ENCODE assay signal across 20 cellular contexts in genomic region chr7:72015106-72015505, GRCh38.
A peak's percentile ranks its signal among the peaks of the same experiment; 100 is the strongest.
DNase-seq lines count a peak whose midpoint lies in the region; ATAC-seq, FAIRE-seq and TF ChIP-seq lines count a peak whose summit lies in the region.
"Had no signal": no experiment of that assay in that cellular context is flagged by ENCODE, and none has a peak within 500 bp of the region (broad histone marks: within the 10 kb centered on the region; RNA-seq: fewer than 3 reads in every experiment).

No MANE protein-coding gene starts in this region.

- intact Hi-C loops in HepG2 (cut with micrococcal nuclease; ENCODE audit: unreplicated experiment) (no loop called here), right lobe of liver (cut with DNase I) (no loop called here), Calu3 (cut with micrococcal nuclease; ENCODE audit: unreplicated experiment) (no loop called here), vagina (cut with DNase I) (no loop called here)

- H3K27ac ChIP-seq in HepG2 (ENCODE audit: extremely low read length, insufficient read depth, low read length), result no peak overlapping the region
- H3K27ac ChIP-seq in right lobe of liver, result no peak overlapping the region
- no peak overlapping the region for H3K27ac ChIP-seq in vagina
- H3K27ac ChIP-seq: A549, GM23248 had no signal

- 31% methylated on average over 4 of the region's 4 CpGs for WGBS in HepG2 (ENCODE audit: low lambda C conversion rate)
- 77% methylated on average over 3 of the region's 4 CpGs for WGBS in right lobe of liver (ENCODE audit: insufficient coverage, low coverage, low lambda C conversion rate, missing lambda C conversion rate)

- H4K20me1 ChIP-seq in HepG2 (ENCODE audit: insufficient read depth, low read length), result no peaks in the 10 kb centered on the region

- no peak for TF ChIP-seq EP300 in HepG2 (IDR thresholded peaks at IDR 0.05; ENCODE audit: low read depth in 2 of 2, low read length in 2 of 2)
- no peak for TF ChIP-seq EP300 in HepG2 (CRISPR knock-in tag; IDR thresholded peaks at IDR 0.05; ENCODE audit: borderline replicate concordance)

- BruUV-seq in HepG2 (replicated peaks; lab: Mats Ljungman, UMichigan) (no TSS peak), Calu3 (replicated peaks; lab: Mats Ljungman, UMichigan) (no TSS peak)

- no peak for TF ChIP-seq CTCF in HepG2 (CRISPR knock-in tag; IDR thresholded peaks at IDR 0.05)
- no peak for TF ChIP-seq CTCF in right lobe of liver (IDR thresholded peaks at IDR 0.05)
- no peak for TF ChIP-seq CTCF in Calu3 (IDR thresholded peaks at IDR 0.05; ENCODE audit: unreplicated experiment)
- TF ChIP-seq CTCF in vagina (IDR thresholded peaks at IDR 0.05), result no peak

- no peaks in the 10 kb centered on the region for H3K4me1 Mint-ChIP-seq in Calu3 (ENCODE audit: low read depth, unreplicated experiment)
- H3K4me1 Mint-ChIP-seq: CD4-positive, alpha-beta memory T cell had no signal

- no peaks in the 10 kb centered on the region for H3K36me3 Mint-ChIP-seq in Calu3 (ENCODE audit: insufficient read depth, unreplicated experiment)
- H3K36me3 Mint-ChIP-seq: CD4-positive, alpha-beta memory T cell had no signal

- no peaks in the 10 kb centered on the region for H3K4me1 ChIP-seq in HepG2 (ENCODE audit: insufficient read depth, low read length)
- H3K4me1 ChIP-seq in right lobe of liver, result no peaks in the 10 kb centered on the region
- no peaks in the 10 kb centered on the region for H3K4me1 ChIP-seq in vagina
- H3K4me1 ChIP-seq: A549 had no signal

- TF ChIP-seq POLR2A in HepG2 (IDR thresholded peaks at IDR 0.05; ENCODE audit: insufficient read depth in 1 of 2, low read depth in 2 of 2, low read length in 2 of 2), result no peak
- no peak for TF ChIP-seq POLR2A in right lobe of liver (IDR thresholded peaks at IDR 0.05)
- TF ChIP-seq POLR2A in vagina (IDR thresholded peaks at IDR 0.05), result no peak

- H3K27me3 ChIP-seq in HepG2 (ENCODE audit: control insufficient read depth in 1 of 2, insufficient read depth in 2 of 2, low read length in 2 of 2) (no peaks in the 10 kb centered on the region), right lobe of liver (no peaks in the 10 kb centered on the region), vagina (no peaks in the 10 kb centered on the region)

- no peak for TF ChIP-seq RAD21 in HepG2 (CRISPR knock-in tag; IDR thresholded peaks at IDR 0.05)

- H3K79me2 ChIP-seq in HepG2 (ENCODE audit: insufficient read depth, low read length), result no peaks in the 10 kb centered on the region

- H3K27me3 Mint-ChIP-seq in Calu3 (ENCODE audit: unreplicated experiment), result no peaks in the 10 kb centered on the region
- H3K27me3 Mint-ChIP-seq: CD4-positive, alpha-beta memory T cell had no signal

- ATAC-seq in HepG2 (no peak), right lobe of liver (no peak)
- ATAC-seq: A549, GM12878 had no signal

- no peak overlapping the region for H3K4me3 Mint-ChIP-seq in Calu3 (ENCODE audit: low read depth, unreplicated experiment)
- H3K4me3 Mint-ChIP-seq: CD4-positive, alpha-beta memory T cell had no signal

- H3K36me3 ChIP-seq in HepG2 (replicated peaks in 1 of 2; ENCODE audit: control insufficient read depth in 1 of 2, insufficient read depth in 2 of 2, low read length in 2 of 2), result no peaks in the 10 kb centered on the region
- H3K36me3 ChIP-seq in right lobe of liver, result no peaks in the 10 kb centered on the region
- H3K36me3 ChIP-seq in vagina, result no peaks in the 10 kb centered on the region

- H3K4me3 ChIP-seq in HepG2 (replicated peaks in 1 of 3; ENCODE audit: insufficient read depth in 1 of 3, low read depth in 2 of 3, low read length in 3 of 3) (no peak overlapping the region), right lobe of liver (no peak overlapping the region), vagina (no peak overlapping the region)
- H3K4me3 ChIP-seq: A549, GM12878, GM23248 had no signal

- H3K4me2 ChIP-seq in HepG2 (ENCODE audit: low read depth, low read length), result no peak overlapping the region
- H3K4me2 ChIP-seq: A549 had no signal

- H3K9me3 ChIP-seq in HepG2 (ENCODE audit: low read length) (no peaks in the 10 kb centered on the region), right lobe of liver (no peaks in the 10 kb centered on the region), vagina (no peaks in the 10 kb centered on the region)
- H3K9me3 ChIP-seq: A549 had no signal

- no peak for DNase-seq in HepG2 (ENCODE audit: low spot score)
- DNase-seq in right lobe of liver, result no peak
- peak; percentile 13 for DNase-seq in NCI-H82 treated with DMSO at 0.1 percent for 48 hours (lab: John Stamatoyannopoulos, UW; ENCODE audit: unreplicated experiment)
- peak; percentile 18 for DNase-seq in medulla oblongata (ENCODE audit: extremely low spot score)
- no peak for DNase-seq in Calu3
- no peak for DNase-seq in vagina (ENCODE audit: extremely low spot score in 2 of 2)
- no peak for DNase-seq in cerebellum (ENCODE audit: low spot score)
- DNase-seq: 8988T; CD4-positive, alpha-beta memory T cell; COR-L47; DMS153; DND-41; GDM1; GM23248; H7; HCEC 1CT had no signal

- H3K9me3 Mint-ChIP-seq in Calu3 (ENCODE audit: low read depth, unreplicated experiment), result peaks cover 2% of the 10 kb centered on the region

- POLR2A ChIA-PET in HepG2 (lab: Yijun Ruan, JAX), result no interaction called here

- in situ Hi-C loops in HepG2 (cut with HindIII; ENCODE audit: extremely low pct_ligation_motif_present, low pct_unique_long_range_greater_than_20kb), result no loop called here

- H3K27ac Mint-ChIP-seq in Calu3 (ENCODE audit: unreplicated experiment), result no peak overlapping the region

- no peak overlapping the region for H2AFZ ChIP-seq in HepG2 (ENCODE audit: low read length)
- H2AFZ ChIP-seq: GM23248 had no signal

- CTCF ChIA-PET in HepG2 (lab: Yijun Ruan, JAX; ENCODE audit: low intra/inter-chr PET ratio, low total read pairs) (no interaction called here), Calu3 (lab: Charles Lee) (no interaction called here)

- no peak for FAIRE-seq in HepG2 (lab: Jason Lieb, UNC)
- FAIRE-seq: A549, GM12878, GM19239, H1 had no signal

- no peak overlapping the region for H3K9ac ChIP-seq in HepG2 (ENCODE audit: insufficient read depth, low read depth, low read length)
- H3K9ac ChIP-seq: GM23248 had no signal

TF ChIP-seq in HepG2, 621 proteins besides CTCF, POLR2A, EP300 and RAD21:
- TF ChIP-seq CREB1 (IDR thresholded peaks at IDR 0.05), result 0 out of 2 replicates have a peak, but pooled peaks have one; percentile 12
- TF ChIP-seq CREB1 (CRISPR knock-in tag; IDR thresholded peaks at IDR 0.05), result no peak
- no peak for TF ChIP-seq POLR2G (IDR thresholded peaks at IDR 0.05; ENCODE audit: low read depth, low read length)

Comparison
In these comparisons a context has a peak if more than half of its experiments do, and no peak if none do; other contexts are left out.
1. DNase-seq: peak in NCI-H82 treated with DMSO at 0.1 percent for 48 hours (single experiment) and medulla oblongata (single experiment); none in HepG2 (single experiment), right lobe of liver (0 of 3), Calu3 (single experiment), vagina (0 of 2) and cerebellum (single experiment).